39 cellular contexts compared by ENCODE assay signal in genomic region chr2:139007130-139007529, GRCh38.
"Had no signal": no experiment of that assay in that cellular context is flagged by ENCODE, and none has a peak within 500 bp of the region (broad histone marks: within the 10 kb centered on the region; RNA-seq: fewer than 3 reads in every experiment).

No MANE protein-coding gene starts in this region.

- ATAC-seq: activated CD4-positive, alpha-beta T cell treated with anti-CD3 and anti-CD28 coated beads for 36 hours; activated CD4-positive, CD25-positive, alpha-beta regulatory T cell treated with anti-CD3 and anti-CD28 coated beads, Interleukin-2, amount 50 U/mL, for 24 hours; activated CD8-positive, alpha-beta memory T cell treated with anti-CD3 and anti-CD28 coated beads, Interleukin-2, amount 10 ng/mL, durations not matched to agents 7 days and 5 days; activated CD8-positive, alpha-beta T cell treated with anti-CD3 and anti-CD28 coated beads, Interleukin-2, amount 10 ng/mL, durations not matched to agents 7 days and 5 days; activated naive CD4-positive, alpha-beta T cell treated with anti-CD3 and anti-CD28 coated beads, Interleukin-2, amount 50 U/mL, for 72 hours; activated T-cell treated with anti-CD3 and anti-CD28 coated beads, Interleukin-2, amount 50 U/mL, for 72 hours; activated T-helper 17 cell treated with anti-CD3 and anti-CD28 coated beads, Interleukin-2, amount 50 U/mL, for 72 hours; body of pancreas; WTC11 had no signal

- H3K36me3 Mint-ChIP-seq: activated CD8-positive, alpha-beta memory T cell treated with anti-CD3 and anti-CD28 coated beads, Interleukin-2, amount 10 ng/mL, durations not matched to agents 7 days and 5 days; activated naive CD4-positive, alpha-beta T cell treated with anti-CD3 and anti-CD28 coated beads, Interleukin-2, amount 50 U/mL, for 72 hours; activated naive CD8-positive, alpha-beta T cell treated with anti-CD3 and anti-CD28 coated beads for 36 hours; WTC11 had no signal

- DNase-seq: activated CD4-positive, alpha-beta memory T cell treated with anti-CD3 and anti-CD28 coated beads, Interleukin-2, amount 10 ng/mL, durations not matched to agents 7 days and 5 days; activated CD4-positive, alpha-beta T cell treated with anti-CD3 and anti-CD28 coated beads for 1 hour; activated CD4-positive, alpha-beta T cell treated with anti-CD3 and anti-CD28 coated beads for 36 hours; activated CD4-positive, alpha-beta T cell treated with anti-CD3 and anti-CD28 coated beads for 48 hours; activated CD4-positive, alpha-beta T cell treated with anti-CD3 and anti-CD28 coated beads, Interleukin-2, amount 10 ng/mL, durations not matched to agents 7 days and 5 days; activated CD4-positive, alpha-beta T cell treated with anti-CD3 and anti-CD28 coated beads, Interleukin-2, amount 50 U/mL, for 48 hours; activated CD4-positive, CD25-positive, alpha-beta regulatory T cell; activated CD8-positive, alpha-beta memory T cell treated with anti-CD3 and anti-CD28 coated beads for 24 hours; activated CD8-positive, alpha-beta memory T cell treated with anti-CD3 and anti-CD28 coated beads, Interleukin-2, amount 10 ng/mL, durations not matched to agents 7 days and 5 days; activated CD8-positive, alpha-beta memory T cell treated with anti-CD3 and anti-CD28 coated beads, Interleukin-2, amount 50 U/mL, for 48 hours; activated CD8-positive, alpha-beta T cell treated with anti-CD3 and anti-CD28 coated beads, Interleukin-2, amount 10 ng/mL, durations not matched to agents 7 days and 5 days; activated effector memory CD4-positive, alpha-beta T cell treated with anti-CD3 and anti-CD28 coated beads, Interleukin-2, amount 50 U/mL, for 16 hours; activated gamma-delta T cell treated with Interleukin-2 at 50 U/mL for 16 hours; activated naive CD4-positive, alpha-beta T cell; activated naive CD4-positive, alpha-beta T cell treated with anti-CD3 and anti-CD28 coated beads for 36 hours; activated naive CD4-positive, alpha-beta T cell treated with anti-CD3 and anti-CD28 coated beads, Interleukin-2, amount 50 U/mL, for 16 hours; activated naive CD8-positive, alpha-beta T cell treated with anti-CD3 and anti-CD28 coated beads for 36 hours; activated T-cell treated with anti-CD3 and anti-CD28 coated beads, Interleukin-2, amount 50 U/mL, for 24 hours; activated T-cell treated with anti-CD3 and anti-CD28 coated beads, Interleukin-2, amount 50 U/mL, for 72 hours; adrenal gland; amniotic stem cell; aorta; body of pancreas; brain microvascular endothelial cell; caudate nucleus; cerebellar nuclear complex; SW 1271; T-helper 1 cell; T-helper 2 cell; T-helper 9 cell; WERI-Rb-1 had no signal

- H3K27me3 Mint-ChIP-seq: activated CD4-positive, alpha-beta memory T cell treated with anti-CD3 and anti-CD28 coated beads, Interleukin-2, amount 10 ng/mL, durations not matched to agents 7 days and 5 days; activated CD4-positive, alpha-beta T cell treated with anti-CD3 and anti-CD28 coated beads for 36 hours; activated CD4-positive, alpha-beta T cell treated with anti-CD3 and anti-CD28 coated beads, Interleukin-2, amount 10 ng/mL, durations not matched to agents 7 days and 5 days; activated CD8-positive, alpha-beta memory T cell treated with anti-CD3 and anti-CD28 coated beads, Interleukin-2, amount 10 ng/mL, durations not matched to agents 7 days and 5 days; activated naive CD8-positive, alpha-beta T cell treated with anti-CD3 and anti-CD28 coated beads for 36 hours; activated T-cell treated with anti-CD3 and anti-CD28 coated beads, Interleukin-2, amount 50 U/mL, for 24 hours; activated T-helper 17 cell treated with anti-CD3 and anti-CD28 coated beads, Interleukin-2, amount 50 U/mL, for 72 hours; central memory CD8-positive, alpha-beta T cell had no signal

- H3K4me1 Mint-ChIP-seq: activated CD4-positive, alpha-beta memory T cell treated with anti-CD3 and anti-CD28 coated beads, Interleukin-2, amount 10 ng/mL, durations not matched to agents 7 days and 5 days; activated CD4-positive, alpha-beta T cell treated with anti-CD3 and anti-CD28 coated beads for 36 hours; activated CD4-positive, alpha-beta T cell treated with anti-CD3 and anti-CD28 coated beads, Interleukin-2, amount 10 ng/mL, durations not matched to agents 7 days and 5 days; activated CD8-positive, alpha-beta memory T cell treated with anti-CD3 and anti-CD28 coated beads, Interleukin-2, amount 10 ng/mL, durations not matched to agents 7 days and 5 days; activated naive CD8-positive, alpha-beta T cell treated with anti-CD3 and anti-CD28 coated beads for 36 hours; activated T-helper 17 cell treated with anti-CD3 and anti-CD28 coated beads, Interleukin-2, amount 50 U/mL, for 72 hours; central memory CD8-positive, alpha-beta T cell; WTC11 had no signal

- H3K4me3 Mint-ChIP-seq: activated CD4-positive, alpha-beta memory T cell treated with anti-CD3 and anti-CD28 coated beads, Interleukin-2, amount 10 ng/mL, durations not matched to agents 7 days and 5 days; activated CD4-positive, alpha-beta T cell treated with anti-CD3 and anti-CD28 coated beads for 36 hours; activated CD4-positive, alpha-beta T cell treated with anti-CD3 and anti-CD28 coated beads, Interleukin-2, amount 10 ng/mL, durations not matched to agents 7 days and 5 days; activated CD8-positive, alpha-beta memory T cell treated with anti-CD3 and anti-CD28 coated beads, Interleukin-2, amount 10 ng/mL, durations not matched to agents 7 days and 5 days; activated CD8-positive, alpha-beta T cell treated with anti-CD3 and anti-CD28 coated beads, Interleukin-2, amount 10 ng/mL, durations not matched to agents 7 days and 5 days; activated naive CD4-positive, alpha-beta T cell treated with anti-CD3 and anti-CD28 coated beads for 36 hours; activated naive CD8-positive, alpha-beta T cell treated with anti-CD3 and anti-CD28 coated beads for 36 hours; activated T-cell treated with anti-CD3 and anti-CD28 coated beads, Interleukin-2, amount 50 U/mL, for 24 hours; activated T-cell treated with anti-CD3 and anti-CD28 coated beads, Interleukin-2, amount 50 U/mL, for 72 hours; activated T-helper 1 cell treated with anti-CD3 and anti-CD28 coated beads, Interleukin-12 subunit alpha, Interleukin-12 subunit beta, Interleukin-2, Interleukin-4 antibody, amounts not matched to agents 30 ng/mL and 10 ng/mL and 1 ng/mL, durations not matched to agents 14 hours and 24 hours and 36 hours; activated T-helper 17 cell treated with anti-CD3 and anti-CD28 coated beads, Interleukin-2, amount 50 U/mL, for 72 hours; central memory CD8-positive, alpha-beta T cell; T-helper 1 cell treated with Interleukin-12 subunit alpha and Interleukin-12 subunit beta and Interleukin-4 antibody, amounts not matched to agents 30 μg/mL and 1 μg/mL, for 36 hours; T-helper 2 cell treated with Interferon-gamma antibody and Interleukin-4, amounts not matched to agents 5 μg/mL and 100 μg/mL, for 36 hours; WTC11 had no signal

- H3K9me3 Mint-ChIP-seq: activated T-helper 1 cell treated with anti-CD3 and anti-CD28 coated beads, Interleukin-12 subunit alpha, Interleukin-12 subunit beta, Interleukin-2, Interleukin-4 antibody, amounts not matched to agents 30 ng/mL and 10 ng/mL and 1 ng/mL, durations not matched to agents 14 hours and 24 hours and 36 hours; WTC11 had no signal
